ENCODE assay signal across 1 cellular context in the genomic region with DNA sequence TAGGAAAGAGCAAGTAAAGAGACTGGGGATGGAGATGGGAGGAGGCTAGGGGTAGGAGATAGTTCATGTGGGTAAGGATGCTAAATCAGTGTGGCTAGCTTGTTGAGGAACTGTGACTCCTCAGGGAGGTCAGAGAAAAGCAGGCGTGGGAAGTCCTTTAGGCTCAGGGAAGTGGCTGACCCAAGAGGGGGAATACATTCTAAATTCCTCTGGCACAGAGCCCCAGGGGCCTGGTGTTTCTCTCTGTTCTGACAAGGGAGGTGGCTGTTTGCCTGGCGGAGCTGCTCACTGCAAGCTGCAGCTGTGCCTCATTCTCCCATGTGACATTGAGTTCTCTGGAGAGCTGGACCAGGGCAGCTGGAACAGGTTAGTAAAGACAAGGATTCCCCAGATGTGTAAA.
TF ChIP-seq lines count a peak whose summit lies in the region.

No MANE protein-coding gene starts in this region.

TF ChIP-seq in K562, 482 proteins besides CTCF, POLR2A, EP300 and RAD21 (continued from another document):
- no peak for TF ChIP-seq JUND (IDR thresholded peaks at IDR 0.05; ENCODE audit: borderline replicate concordance, low read depth, low read length)
- TF ChIP-seq JUND (tag; IDR thresholded peaks at IDR 0.05; ENCODE audit: borderline replicate concordance, low read depth, low read length), result no peak
